In genomic region chrX:136768469-136769084, GRCh38 we compare ENCODE assay signal across 8 cellular contexts. TPM values are rescaled to one million over a fixed set of nuclear protein-coding genes. Genes with fewer than 3 reads are reported as not detected.
DNase-seq lines count a peak whose midpoint lies in the region; ATAC-seq and TF ChIP-seq lines count a peak whose summit lies in the region.

No MANE protein-coding gene starts in this region.

- no peak for TF ChIP-seq CTCF in esophagus muscularis mucosa (IDR thresholded peaks at IDR 0.05)

- no peak for TF ChIP-seq POLR2A in esophagus muscularis mucosa (IDR thresholded peaks at IDR 0.05; ENCODE audit: low read depth)

- 69% methylated on average over 7 of the region's 7 CpGs for WGBS in esophagus muscularis mucosa

- H3K27ac ChIP-seq in esophagus muscularis mucosa (replicated peaks in 1 of 4), result peak overlapping the region in 3 of 4 donors; percentile 26 to 88 (median 81)

- DNase-seq in stimulated activated naive CD4-positive, alpha-beta T cell treated with Interleukin-2 at 50 U/mL for 16 hours (lab: John Stamatoyannopoulos, UW), result peak; percentile 38
- no peak for DNase-seq in stimulated activated naive CD4-positive, alpha-beta T cell (lab: John Stamatoyannopoulos, UW)
- DNase-seq in MV-4-11 (lab: John Stamatoyannopoulos, UW), result peak; percentile 89
- peak; percentile 57 to 67 for DNase-seq in activated CD4-positive, alpha-beta T cell treated with anti-CD3 and anti-CD28 coated beads, Interleukin-2, amount 50 U/mL, for 48 hours
- DNase-seq in esophagus muscularis mucosa (ENCODE audit: extremely low spot score), result no peak
- peak; percentile 90 for DNase-seq in posterior vena cava (ENCODE audit: low spot score)
- DNase-seq in dermis blood vessel endothelial cell, result no peak

- H3K4me1 ChIP-seq in esophagus muscularis mucosa, result peaks cover 5 to 21% (median 18%) of the 10 kb centered on the region in 4 donors

- H3K36me3 ChIP-seq in esophagus muscularis mucosa, result no peaks in the 10 kb centered on the region

- H3K9me3 ChIP-seq in esophagus muscularis mucosa, result no peaks in the 10 kb centered on the region

- peak overlapping the region in 1 of 4 donors; percentile 75 for H3K4me3 ChIP-seq in esophagus muscularis mucosa

- ATAC-seq in GM21526 (IDR thresholded peaks at IDR 0.05; ENCODE audit: low FRiP score, unreplicated experiment), result no peak

- TF ChIP-seq EP300 in esophagus muscularis mucosa (IDR thresholded peaks at IDR 0.05), result no peak

- H3K27me3 ChIP-seq in esophagus muscularis mucosa, result no peaks in the 10 kb centered on the region

- intact Hi-C loops in esophagus muscularis mucosa (cut with DNase I), result no loop called here
- intact Hi-C loops in posterior vena cava (cut with DNase I), result loop anchor here (10.0 kb wide), 2 partner anchors 96 to 1076 kb away; no protein-coding TSS in a partner anchor

RNA-seq across cellular contexts. Expression of gene ARHGEF6, which starts 12.2 kb away (rescaled TPM):
- 10 to 100 TPM; 13.4 to 16.4 (median 15.0) TPM for total RNA-seq in esophagus muscularis mucosa
- total RNA-seq in posterior vena cava, result 10 to 100 TPM; 14.2 to 17.7 TPM
- total RNA-seq in dermis blood vessel endothelial cell, result 16.5 TPM in 2 replicates

Comparison
In these comparisons a context has a peak if more than half of its experiments do, and no peak if none do; other contexts are left out.
1. DNase-seq: peak in stimulated activated naive CD4-positive, alpha-beta T cell treated with Interleukin-2 at 50 U/mL for 16 hours (single experiment), MV-4-11 (single experiment), activated CD4-positive, alpha-beta T cell treated with anti-CD3 and anti-CD28 coated beads, Interleukin-2, amount 50 U/mL, for 48 hours (2 of 2) and posterior vena cava (single experiment); none in stimulated activated naive CD4-positive, alpha-beta T cell (0 of 6), esophagus muscularis mucosa (single experiment) and dermis blood vessel endothelial cell (single experiment).